Comparison of ENCODE assay signal across 8 cellular contexts in genomic region chr4:77861500-77861899, GRCh38. TPM values are rescaled to one million over a fixed set of nuclear protein-coding genes. Genes with fewer than 3 reads are reported as not detected.
DNase-seq lines count a peak whose midpoint lies in the region; ATAC-seq, FAIRE-seq and TF ChIP-seq lines count a peak whose summit lies in the region.

No MANE protein-coding gene starts in this region.

- H3K9me3 ChIP-seq in A673 (ENCODE audit: low read depth, low read length, poor library complexity, severe bottlenecking) (no peaks in the 10 kb centered on the region), astrocyte (ENCODE audit: insufficient read depth, low read depth, low read length) (no peaks in the 10 kb centered on the region)

- FAIRE-seq in astrocyte (lab: Jason Lieb, UNC) = no peak

- H3K27ac ChIP-seq in A673 (ENCODE audit: low read depth, low read length, poor library complexity, severe bottlenecking) = no peak overlapping the region
- peak overlapping the region; percentile 95 for H3K27ac ChIP-seq in astrocyte (ENCODE audit: low read depth, low read length)

- CTCF ChIA-PET in A673 (lab: Charles Lee) = no interaction called here

- ATAC-seq in HG02588 (IDR thresholded peaks at IDR 0.05; ENCODE audit: unreplicated experiment) (peak; percentile 26), HG03159 (IDR thresholded peaks at IDR 0.05; ENCODE audit: unreplicated experiment) (no peak), HG02970 (IDR thresholded peaks at IDR 0.05; ENCODE audit: low FRiP score, unreplicated experiment) (no peak), GM21529 (IDR thresholded peaks at IDR 0.05; ENCODE audit: unreplicated experiment) (no peak)

- POLR2A ChIA-PET in A673 (lab: Charles Lee; ENCODE audit: low non-redundant PET) = no interaction called here

- H3K4me1 ChIP-seq in A673 (ENCODE audit: insufficient read depth, low read length, poor library complexity, severe bottlenecking) (no peaks in the 10 kb centered on the region), astrocyte (ENCODE audit: insufficient read depth, low read length) (peaks cover 4% of the 10 kb centered on the region)

- peaks cover 7% of the 10 kb centered on the region for H3K4me1 Mint-ChIP-seq in astrocyte (ENCODE audit: low read depth, unreplicated experiment)

- H3K27ac Mint-ChIP-seq in astrocyte (ENCODE audit: unreplicated experiment) = peak overlapping the region; percentile 100

- no peaks in the 10 kb centered on the region for H3K9me3 Mint-ChIP-seq in astrocyte (ENCODE audit: unreplicated experiment)

- no peaks in the 10 kb centered on the region for H4K20me1 ChIP-seq in astrocyte (ENCODE audit: insufficient read depth, low read length)

- H3K4me3 Mint-ChIP-seq in astrocyte (ENCODE audit: unreplicated experiment) = peak overlapping the region; percentile 97

- H3K27me3 ChIP-seq in A673 (replicated peaks; ENCODE audit: insufficient read depth, low read depth, low read length, poor library complexity) (no peaks in the 10 kb centered on the region), astrocyte (ENCODE audit: insufficient read depth, low read length) (no peaks in the 10 kb centered on the region)

- H3K79me2 ChIP-seq in astrocyte (ENCODE audit: insufficient read depth, low read length) = peaks cover 38% of the 10 kb centered on the region

- peak overlapping the region; percentile 91 for H2AFZ ChIP-seq in astrocyte (ENCODE audit: low read depth, low read length)

- H3K9ac ChIP-seq in astrocyte (ENCODE audit: low read length) = peak overlapping the region; percentile 94

- H3K36me3 ChIP-seq in A673 (ENCODE audit: insufficient read depth, low read length, poor library complexity, severe bottlenecking) = no peaks in the 10 kb centered on the region
- H3K36me3 ChIP-seq in astrocyte (ENCODE audit: insufficient read depth, low read length) = peaks cover 2% of the 10 kb centered on the region

- no peak for TF ChIP-seq CTCF in A673 (conservative IDR thresholded peaks at IDR 0.05; ENCODE audit: low read depth, low read length)
- TF ChIP-seq CTCF in astrocyte (IDR thresholded peaks at IDR 0.05; ENCODE audit: insufficient read depth, low read depth, low read length) = no peak

- peak overlapping the region; percentile 72 for H3K4me3 ChIP-seq in A673 (ENCODE audit: low read depth, low read length, poor library complexity, severe bottlenecking)
- H3K4me3 ChIP-seq in astrocyte (ENCODE audit: insufficient read depth, low read depth, low read length) = peak overlapping the region; percentile 94

- H3K27me3 Mint-ChIP-seq in astrocyte (ENCODE audit: low read depth, unreplicated experiment) = no peaks in the 10 kb centered on the region

- BruUV-seq in A673 (replicated peaks; lab: Mats Ljungman, UMichigan) = no TSS peak

- H3K4me2 ChIP-seq in astrocyte (ENCODE audit: low read length) = peak overlapping the region; percentile 91

- intact Hi-C loops in A673 (cut with micrococcal nuclease; ENCODE audit: unreplicated experiment) = no loop called here

- DNase-seq in A673 (ENCODE audit: low spot score) (peak; percentile 7), astrocyte (ENCODE audit: low read depth) (peak; percentile 37), midbrain (lab: John Stamatoyannopoulos, UW) (peak; percentile 19), A172 (ENCODE audit: low spot score) (no peak)

- peaks cover 4% of the 10 kb centered on the region for H3K36me3 Mint-ChIP-seq in astrocyte (ENCODE audit: low read depth, unreplicated experiment)

RNA-seq across cellular contexts. Expression of gene MRPL1, which starts 1.1 kb away (rescaled TPM):
- total RNA-seq in A673 (2021) (32.2 and 33.5 TPM in 2 replicates), astrocyte (31.7 and 33.2 TPM in 2 replicates)
- total RNA-seq in A172 (2014; rRNA removed; shearing (Covaris generic)) = 35.2 and 50.4 TPM in 2 replicates

RNA-seq across cellular contexts. Expression of gene CNOT6L, which starts 42.3 kb away (rescaled TPM):
- total RNA-seq in A673 (2021) = 13.4 and 17.7 TPM in 2 replicates
- 33.4 and 34.0 TPM in 2 replicates for total RNA-seq in astrocyte
- 4.6 and 4.7 TPM in 2 replicates for total RNA-seq in A172 (2014; rRNA removed; shearing (Covaris generic))
